10 cellular contexts compared by ENCODE assay signal in genomic region chr6:7194657-7195056, GRCh38.
"Had no signal": no experiment of that assay in that cellular context is flagged by ENCODE, and none has a peak within 500 bp of the region (broad histone marks: within the 10 kb centered on the region; RNA-seq: fewer than 3 reads in every experiment).

No MANE protein-coding gene starts in this region.

- DNase-seq: activated CD4-positive, alpha-beta T cell treated with anti-CD3 and anti-CD28 coated beads, Interleukin-2, amount 50 U/mL, for 1 hour; anterior cingulate cortex; heart left ventricle; left lung; mesendoderm; substantia nigra had no signal

- H3K9me3 ChIP-seq: heart left ventricle, left lung had no signal

- H3K27me3 Mint-ChIP-seq: type B pancreatic cell had no signal

- H3K9ac ChIP-seq: parathyroid adenoma had no signal

- H2AFZ ChIP-seq: parathyroid adenoma had no signal

- H3K27ac ChIP-seq: heart left ventricle, left lung, parathyroid adenoma had no signal

- H3K9me3 Mint-ChIP-seq: activated naive CD4-positive, alpha-beta T cell treated with anti-CD3 and anti-CD28 coated beads, Interleukin-2, amount 50 U/mL, for 72 hours; T-helper 1 cell treated with Interleukin-12 subunit alpha and Interleukin-12 subunit beta and Interleukin-4 antibody, amounts not matched to agents 30 μg/mL and 1 μg/mL, for 36 hours; type B pancreatic cell had no signal

- H3K27ac Mint-ChIP-seq: T-helper 1 cell treated with Interleukin-12 subunit alpha and Interleukin-12 subunit beta and Interleukin-4 antibody, amounts not matched to agents 30 μg/mL and 1 μg/mL, for 36 hours; type B pancreatic cell had no signal

- H3K79me2 ChIP-seq: parathyroid adenoma had no signal

- H3K4me1 ChIP-seq: parathyroid adenoma had no signal

- H3K4me3 Mint-ChIP-seq: T-helper 1 cell treated with Interleukin-12 subunit alpha and Interleukin-12 subunit beta and Interleukin-4 antibody, amounts not matched to agents 30 μg/mL and 1 μg/mL, for 36 hours; type B pancreatic cell had no signal

- H3K27me3 ChIP-seq: heart left ventricle, left lung had no signal

- H3K4me3 ChIP-seq: heart left ventricle, left lung had no signal

- ATAC-seq: activated naive CD4-positive, alpha-beta T cell treated with anti-CD3 and anti-CD28 coated beads, Interleukin-2, amount 50 U/mL, for 72 hours had no signal
